In the genomic region with DNA sequence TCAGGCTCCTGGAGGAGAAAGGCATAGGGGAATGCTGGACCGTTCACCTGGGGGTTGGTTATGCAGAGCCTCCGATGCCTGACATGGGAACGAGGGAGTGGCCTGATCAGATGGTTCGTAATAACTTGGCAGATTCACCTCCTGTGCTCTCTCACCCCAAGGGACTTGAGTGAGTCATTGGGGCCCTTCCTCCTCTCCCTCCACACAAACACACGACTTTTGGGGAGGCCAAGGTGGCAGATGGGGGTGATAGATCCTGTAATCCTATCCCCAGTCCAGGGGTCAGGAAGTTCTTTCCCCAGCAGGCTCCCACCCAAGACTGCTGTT, we compare ENCODE assay signal across 13 cellular contexts. TPM values are rescaled to one million over a fixed set of nuclear protein-coding genes. Genes with fewer than 3 reads are reported as not detected.
DNase-seq lines count a peak whose midpoint lies in the region; ATAC-seq and TF ChIP-seq lines count a peak whose summit lies in the region.
"Had no signal": no experiment of that assay in that cellular context is flagged by ENCODE, and none has a peak within 500 bp of the region (broad histone marks: within the 10 kb centered on the region; RNA-seq: fewer than 3 reads in every experiment).

No MANE protein-coding gene starts in this region.

- WGBS in spleen, 5 donors, result 44 to 57% (median 49%) methylated on average over 5 of the region's 5 CpGs

- H3K4me3 ChIP-seq in NB4 (ENCODE audit: low read depth, low read length) (no peak overlapping the region), spleen (no peak overlapping the region)
- no peak overlapping the region for H3K4me3 ChIP-seq in naive thymus-derived CD4-positive, alpha-beta T cell (ENCODE audit: low read length)
- H3K4me3 ChIP-seq: stomach had no signal

- TF ChIP-seq CTCF in NB4 (IDR thresholded peaks at IDR 0.05; ENCODE audit: low read depth, low read length) (no peak), MCF 10A (IDR thresholded peaks at IDR 0.05; ENCODE audit: unreplicated experiment) (no peak), spleen (IDR thresholded peaks at IDR 0.05 in 8 of 11, conservative IDR thresholded peaks at IDR 0.05 in 3 of 11) (no peak)

- H3K27ac Mint-ChIP-seq in MCF 10A (ENCODE audit: low read depth, unreplicated experiment), result no peak overlapping the region
- no peak overlapping the region for H3K27ac Mint-ChIP-seq in naive thymus-derived CD4-positive, alpha-beta T cell

- no peaks in the 10 kb centered on the region for H3K9me3 Mint-ChIP-seq in MCF 10A (ENCODE audit: unreplicated experiment)
- peaks cover 0 to 3% (median 0%) of the 10 kb centered on the region in 11 donors for H3K9me3 Mint-ChIP-seq in naive thymus-derived CD4-positive, alpha-beta T cell

- no peaks in the 10 kb centered on the region for H3K27me3 ChIP-seq in naive thymus-derived CD4-positive, alpha-beta T cell (ENCODE audit: control insufficient read depth in 2 of 2, insufficient read depth in 2 of 2, low read length in 2 of 2)
- H3K27me3 ChIP-seq in spleen (replicated peaks in 1 of 7), result no peaks in the 10 kb centered on the region
- H3K27me3 ChIP-seq: stomach had no signal

- BruUV-seq in MCF 10A (replicated peaks; lab: Mats Ljungman, UMichigan), result no TSS peak

- no peaks in the 10 kb centered on the region for H3K27me3 Mint-ChIP-seq in MCF 10A (ENCODE audit: insufficient read depth, unreplicated experiment)
- H3K27me3 Mint-ChIP-seq in naive thymus-derived CD4-positive, alpha-beta T cell, result peaks cover 0 to 2% (median 0%) of the 10 kb centered on the region in 5 donors

- POLR2A ChIA-PET in MCF 10A (lab: Yijun Ruan, JAX), result interaction anchor here (1.0 to 1.8 kb wide), 2 partner anchors 9 to 21 kb away, joined by 3 to 7 read pairs; no protein-coding TSS in a partner anchor
- POLR2A ChIA-PET in naive thymus-derived CD4-positive, alpha-beta T cell (lab: Charles Lee), result no interaction called here

- no peaks in the 10 kb centered on the region for H3K36me3 ChIP-seq in naive thymus-derived CD4-positive, alpha-beta T cell (ENCODE audit: control insufficient read depth in 2 of 3, insufficient read depth in 3 of 3, low read length in 3 of 3)
- H3K36me3 ChIP-seq in spleen, result no peaks in the 10 kb centered on the region
- H3K36me3 ChIP-seq: stomach had no signal

- intact Hi-C loops in MCF 10A (cut with micrococcal nuclease), result no loop called here
- intact Hi-C loops in naive thymus-derived CD4-positive, alpha-beta T cell (cut with micrococcal nuclease), result no loop called here
- intact Hi-C loops in spleen (cut with DNase I; ENCODE audit: low total_unique reads), result no loop called here

- H3K4me1 Mint-ChIP-seq in MCF 10A (ENCODE audit: insufficient read depth, unreplicated experiment), result peaks cover 14% of the 10 kb centered on the region
- peaks cover 4 to 15% (median 10%) of the 10 kb centered on the region in 7 donors for H3K4me1 Mint-ChIP-seq in naive thymus-derived CD4-positive, alpha-beta T cell

- ATAC-seq in naive thymus-derived CD4-positive, alpha-beta T cell, result peak; percentile 60
- ATAC-seq in GM19467 (IDR thresholded peaks at IDR 0.05; ENCODE audit: unreplicated experiment), result no peak

- CTCF ChIA-PET in MCF 10A (lab: Yijun Ruan, JAX), result no interaction called here
- CTCF ChIA-PET in naive thymus-derived CD4-positive, alpha-beta T cell (lab: Charles Lee), result interaction anchor here (1.0 kb wide), 1 partner anchor 29 kb away, joined by 5 read pairs; no protein-coding TSS in a partner anchor

- H3K36me3 Mint-ChIP-seq in MCF 10A (ENCODE audit: insufficient read depth, unreplicated experiment), result no peaks in the 10 kb centered on the region
- H3K36me3 Mint-ChIP-seq in naive thymus-derived CD4-positive, alpha-beta T cell, result peaks cover 0 to 5% (median 0%) of the 10 kb centered on the region in 5 donors

- H3K9me3 ChIP-seq in naive thymus-derived CD4-positive, alpha-beta T cell (ENCODE audit: control insufficient read depth in 2 of 3, low read length in 3 of 3), result no peaks in the 10 kb centered on the region
- H3K9me3 ChIP-seq in spleen, result no peaks in the 10 kb centered on the region
- H3K9me3 ChIP-seq: stomach had no signal

- DNase-seq in Daoy (ENCODE audit: low read depth), result peak; percentile 51
- DNase-seq in NB4 (ENCODE audit: low read depth), result peak; percentile 94
- DNase-seq in MCF 10A (ENCODE audit: unreplicated experiment), result peak; percentile 71
- no peak for DNase-seq in naive thymus-derived CD4-positive, alpha-beta T cell
- DNase-seq in stimulated activated CD4-positive, alpha-beta T cell treated with anti-CD3 and anti-CD28 coated beads, Interleukin-12 subunit alpha, Interleukin-12 subunit beta, amount 100 ng/mL, for 4 hours, result no peak
- no peak for DNase-seq in activated CD4-positive, alpha-beta T cell treated with anti-CD3 and anti-CD28 coated beads for 1 hour
- no peak for DNase-seq in spleen
- DNase-seq: NCI-H1417, NCI-H526, nucleus accumbens, SHP77 treated with DMSO at 0.1 percent for 48 hours, stomach had no signal

- H3K4me1 ChIP-seq in naive thymus-derived CD4-positive, alpha-beta T cell (ENCODE audit: control insufficient read depth in 2 of 2, insufficient read depth in 2 of 2, low read length in 2 of 2), result peaks cover 4 to 6% of the 10 kb centered on the region in 2 donors
- H3K4me1 ChIP-seq in spleen, result peaks cover 0 to 79% (median 24%) of the 10 kb centered on the region in 6 donors

- H3K27ac ChIP-seq in naive thymus-derived CD4-positive, alpha-beta T cell (ENCODE audit: low read depth, low read length), result no peak overlapping the region
- peak overlapping the region in 2 of 8 donors; percentile 21 to 92 for H3K27ac ChIP-seq in spleen
- H3K27ac ChIP-seq: stomach had no signal

- TF ChIP-seq POLR2A in NB4 (IDR thresholded peaks at IDR 0.05; ENCODE audit: extremely low read depth, insufficient read length) (no peak), spleen (IDR thresholded peaks at IDR 0.05) (no peak)

- H3K4me3 Mint-ChIP-seq in MCF 10A (ENCODE audit: unreplicated experiment), result no peak overlapping the region
- H3K4me3 Mint-ChIP-seq in naive thymus-derived CD4-positive, alpha-beta T cell, result no peak overlapping the region

RNA-seq across cellular contexts. Expression of a gene that starts 45.6 kb away (rescaled TPM):
- total RNA-seq in Daoy (2014; rRNA removed; shearing (Covaris generic)), result 20.2 and 22.6 TPM in 2 replicates
- total RNA-seq in MCF 10A (2022) (30.3 and 33.5 TPM in 2 replicates), spleen (10 to 100 TPM; 34.2 to 44.4 (median 41.2) TPM)
- 10 to 100 TPM; 24.2 to 33.5 (median 30.1) TPM for total RNA-seq in naive thymus-derived CD4-positive, alpha-beta T cell
- polyA plus RNA-seq in naive thymus-derived CD4-positive, alpha-beta T cell, result 10 to 100 TPM; 10.1 to 12.0 TPM
- polyA plus RNA-seq in spleen, result 10 to 100 TPM in 1 of 3 donors, 1 to 10 TPM in 2; 6.7 to 10.2 (median 7.7) TPM

RNA-seq across cellular contexts. Expression of a gene that starts 48.1 kb away (rescaled TPM):
- total RNA-seq in Daoy (2014; rRNA removed; shearing (Covaris generic)), result 8.8 and 11.1 TPM in 2 replicates
- total RNA-seq in MCF 10A (2022), result 0.05 TPM in 1 of 2 replicates, not detected in the other
- total RNA-seq in naive thymus-derived CD4-positive, alpha-beta T cell, result 100 to 1,000 TPM in 2 of 5 experiments, 10 to 100 TPM in 3; 42.0 to 143 (median 53.8) TPM
- polyA plus RNA-seq in naive thymus-derived CD4-positive, alpha-beta T cell, result 1 to 10 TPM; 2.9 to 6.2 TPM
- total RNA-seq in spleen, result 100 to 1,000 TPM; 116 to 279 (median 166) TPM
- 10 to 100 TPM; 36.7 to 76.7 (median 49.7) TPM for polyA plus RNA-seq in spleen

Comparison
In these comparisons a context has a peak if more than half of its experiments do, and no peak if none do; other contexts are left out.
1. DNase-seq: peak in Daoy (single experiment), NB4 (single experiment) and MCF 10A (single experiment); none in naive thymus-derived CD4-positive, alpha-beta T cell (0 of 9), stimulated activated CD4-positive, alpha-beta T cell treated with anti-CD3 and anti-CD28 coated beads, Interleukin-12 subunit alpha, Interleukin-12 subunit beta, amount 100 ng/mL, for 4 hours (single experiment), activated CD4-positive, alpha-beta T cell treated with anti-CD3 and anti-CD28 coated beads for 1 hour (single experiment) and spleen (single experiment).